Comparison of ENCODE assay signal across 1 cellular context in the genomic region with DNA sequence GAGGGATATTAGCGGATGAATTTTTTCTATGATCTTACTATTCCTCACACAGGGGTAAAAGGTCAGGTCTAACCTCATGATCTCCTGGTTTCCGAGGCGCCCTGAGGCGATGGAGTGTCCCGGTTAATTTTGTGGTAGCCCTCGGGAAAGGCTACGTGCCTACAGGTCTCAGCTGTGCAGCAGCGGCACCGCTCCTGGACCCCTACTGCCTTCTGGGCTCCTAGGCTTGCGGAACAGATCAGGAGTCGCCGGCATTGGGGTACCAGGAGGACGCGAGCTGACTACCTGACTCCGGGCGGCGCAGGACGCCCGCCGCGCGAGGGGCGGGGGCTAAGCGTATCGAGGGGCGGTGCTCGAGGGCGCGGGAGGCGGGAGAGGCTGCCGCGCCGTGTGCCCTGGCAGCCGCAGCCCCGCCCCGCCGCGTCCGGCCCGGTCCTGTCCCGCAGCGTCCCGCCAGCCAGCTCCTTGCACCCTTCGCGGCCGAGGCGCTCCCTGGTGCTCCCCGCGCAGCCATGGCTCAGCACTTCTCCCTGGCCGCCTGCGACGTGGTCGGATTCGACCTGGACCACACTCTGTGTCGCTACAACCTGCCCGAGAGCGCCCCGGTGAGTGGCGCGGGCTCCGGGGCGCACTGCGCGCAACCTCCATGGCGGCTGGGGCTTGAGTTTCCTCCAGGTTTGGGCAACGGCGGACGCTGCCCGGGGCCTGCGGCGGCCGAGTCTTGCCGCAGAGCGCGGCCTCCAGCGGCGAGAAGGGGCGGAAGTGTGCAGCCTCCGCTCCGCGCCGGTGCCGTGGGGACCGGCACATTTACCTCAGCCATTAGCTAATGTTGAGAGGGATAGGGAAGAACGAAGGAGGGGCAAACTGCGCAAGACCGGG.
TF ChIP-seq lines count a peak whose summit lies in the region.

A gene (plus strand): TSS at position 435 of the 879 bp plus-strand sequence. CDS start 78 bp downstream, at position 513.

TF ChIP-seq in HepG2, 621 proteins besides CTCF, POLR2A, EP300 and RAD21 (continued from another document and continues in another):
- TF ChIP-seq, protein P1, sequence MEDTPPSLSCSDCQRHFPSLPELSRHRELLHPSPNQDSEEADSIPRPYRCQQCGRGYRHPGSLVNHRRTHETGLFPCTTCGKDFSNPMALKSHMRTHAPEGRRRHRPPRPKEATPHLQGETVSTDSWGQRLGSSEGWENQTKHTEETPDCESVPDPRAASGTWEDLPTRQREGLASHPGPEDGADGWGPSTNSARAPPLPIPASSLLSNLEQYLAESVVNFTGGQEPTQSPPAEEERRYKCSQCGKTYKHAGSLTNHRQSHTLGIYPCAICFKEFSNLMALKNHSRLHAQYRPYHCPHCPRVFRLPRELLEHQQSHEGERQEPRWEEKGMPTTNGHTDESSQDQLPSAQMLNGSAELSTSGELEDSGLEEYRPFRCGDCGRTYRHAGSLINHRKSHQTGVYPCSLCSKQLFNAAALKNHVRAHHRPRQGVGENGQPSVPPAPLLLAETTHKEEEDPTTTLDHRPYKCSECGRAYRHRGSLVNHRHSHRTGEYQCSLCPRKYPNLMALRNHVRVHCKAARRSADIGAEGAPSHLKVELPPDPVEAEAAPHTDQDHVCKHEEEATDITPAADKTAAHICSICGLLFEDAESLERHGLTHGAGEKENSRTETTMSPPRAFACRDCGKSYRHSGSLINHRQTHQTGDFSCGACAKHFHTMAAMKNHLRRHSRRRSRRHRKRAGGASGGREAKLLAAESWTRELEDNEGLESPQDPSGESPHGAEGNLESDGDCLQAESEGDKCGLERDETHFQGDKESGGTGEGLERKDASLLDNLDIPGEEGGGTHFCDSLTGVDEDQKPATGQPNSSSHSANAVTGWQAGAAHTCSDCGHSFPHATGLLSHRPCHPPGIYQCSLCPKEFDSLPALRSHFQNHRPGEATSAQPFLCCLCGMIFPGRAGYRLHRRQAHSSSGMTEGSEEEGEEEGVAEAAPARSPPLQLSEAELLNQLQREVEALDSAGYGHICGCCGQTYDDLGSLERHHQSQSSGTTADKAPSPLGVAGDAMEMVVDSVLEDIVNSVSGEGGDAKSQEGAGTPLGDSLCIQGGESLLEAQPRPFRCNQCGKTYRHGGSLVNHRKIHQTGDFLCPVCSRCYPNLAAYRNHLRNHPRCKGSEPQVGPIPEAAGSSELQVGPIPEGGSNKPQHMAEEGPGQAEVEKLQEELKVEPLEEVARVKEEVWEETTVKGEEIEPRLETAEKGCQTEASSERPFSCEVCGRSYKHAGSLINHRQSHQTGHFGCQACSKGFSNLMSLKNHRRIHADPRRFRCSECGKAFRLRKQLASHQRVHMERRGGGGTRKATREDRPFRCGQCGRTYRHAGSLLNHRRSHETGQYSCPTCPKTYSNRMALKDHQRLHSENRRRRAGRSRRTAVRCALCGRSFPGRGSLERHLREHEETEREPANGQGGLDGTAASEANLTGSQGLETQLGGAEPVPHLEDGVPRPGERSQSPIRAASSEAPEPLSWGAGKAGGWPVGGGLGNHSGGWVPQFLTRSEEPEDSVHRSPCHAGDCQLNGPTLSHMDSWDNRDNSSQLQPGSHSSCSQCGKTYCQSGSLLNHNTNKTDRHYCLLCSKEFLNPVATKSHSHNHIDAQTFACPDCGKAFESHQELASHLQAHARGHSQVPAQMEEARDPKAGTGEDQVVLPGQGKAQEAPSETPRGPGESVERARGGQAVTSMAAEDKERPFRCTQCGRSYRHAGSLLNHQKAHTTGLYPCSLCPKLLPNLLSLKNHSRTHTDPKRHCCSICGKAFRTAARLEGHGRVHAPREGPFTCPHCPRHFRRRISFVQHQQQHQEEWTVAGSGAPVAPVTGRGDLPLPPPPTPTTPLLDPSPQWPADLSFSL (CRISPR knock-in tag; IDR thresholded peaks at IDR 0.05) = no peak
- peak; percentile 97; the same call in 1 of the 2 replicates for TF ChIP-seq ZFP90 (CRISPR knock-in tag; IDR thresholded peaks at IDR 0.05; ENCODE audit: borderline replicate concordance)
- TF ChIP-seq SOX13 (IDR thresholded peaks at IDR 0.05) = no peak; the same call in 1 of the 2 replicates
- TF ChIP-seq SOX13 (CRISPR knock-in tag; conservative IDR thresholded peaks at IDR 0.05 in 1 of 2, IDR thresholded peaks at IDR 0.05 in 1 of 2) = peak in 1 of 2 experiments; percentile 5; a peak in 1 of 4 replicates
- TF ChIP-seq HNRNPK (IDR thresholded peaks at IDR 0.05; ENCODE audit: low read depth, low read length, poor library complexity, severe bottlenecking) = peak; percentile 71
- peak; percentile 96 for TF ChIP-seq ZNF34 (CRISPR knock-in tag; IDR thresholded peaks at IDR 0.05; ENCODE audit: borderline replicate concordance)
- peak; percentile 73; the same call in 1 of the 2 replicates for TF ChIP-seq ZNF616 (CRISPR knock-in tag; IDR thresholded peaks at IDR 0.05; ENCODE audit: low read depth)
- TF ChIP-seq ZNF160 (CRISPR knock-in tag; IDR thresholded peaks at IDR 0.05) = peak; percentile 92
- peak; percentile 99 for TF ChIP-seq ZSCAN21 (CRISPR knock-in tag; IDR thresholded peaks at IDR 0.05; ENCODE audit: borderline replicate concordance)
- peak; percentile 85 for TF ChIP-seq ZNF768 (CRISPR knock-in tag; IDR thresholded peaks at IDR 0.05)
- TF ChIP-seq BRD4 (CRISPR knock-in tag; IDR thresholded peaks at IDR 0.05) = peak; percentile 96
- no peak for TF ChIP-seq ZNF207 (IDR thresholded peaks at IDR 0.05; ENCODE audit: borderline replicate concordance)
- TF ChIP-seq RFXANK (CRISPR knock-in tag; IDR thresholded peaks at IDR 0.05) = no peak
- TF ChIP-seq, protein P2, sequence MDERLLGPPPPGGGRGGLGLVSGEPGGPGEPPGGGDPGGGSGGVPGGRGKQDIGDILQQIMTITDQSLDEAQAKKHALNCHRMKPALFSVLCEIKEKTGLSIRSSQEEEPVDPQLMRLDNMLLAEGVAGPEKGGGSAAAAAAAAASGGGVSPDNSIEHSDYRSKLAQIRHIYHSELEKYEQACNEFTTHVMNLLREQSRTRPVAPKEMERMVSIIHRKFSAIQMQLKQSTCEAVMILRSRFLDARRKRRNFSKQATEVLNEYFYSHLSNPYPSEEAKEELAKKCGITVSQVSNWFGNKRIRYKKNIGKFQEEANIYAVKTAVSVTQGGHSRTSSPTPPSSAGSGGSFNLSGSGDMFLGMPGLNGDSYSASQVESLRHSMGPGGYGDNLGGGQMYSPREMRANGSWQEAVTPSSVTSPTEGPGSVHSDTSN (CRISPR knock-in tag; IDR thresholded peaks at IDR 0.05) = no peak
- no peak for TF ChIP-seq NFIC (IDR thresholded peaks at IDR 0.05; ENCODE audit: low read length)
- TF ChIP-seq GTF3A (CRISPR knock-in tag; conservative IDR thresholded peaks at IDR 0.05) = no peak
- TF ChIP-seq PHF8 (CRISPR knock-in tag; IDR thresholded peaks at IDR 0.05) = peak; percentile 99
- no peak for TF ChIP-seq STAT5B (CRISPR knock-in tag; IDR thresholded peaks at IDR 0.05)
- TF ChIP-seq KLF13 (CRISPR knock-in tag; IDR thresholded peaks at IDR 0.05) = no peak
- TF ChIP-seq, protein P3, sequence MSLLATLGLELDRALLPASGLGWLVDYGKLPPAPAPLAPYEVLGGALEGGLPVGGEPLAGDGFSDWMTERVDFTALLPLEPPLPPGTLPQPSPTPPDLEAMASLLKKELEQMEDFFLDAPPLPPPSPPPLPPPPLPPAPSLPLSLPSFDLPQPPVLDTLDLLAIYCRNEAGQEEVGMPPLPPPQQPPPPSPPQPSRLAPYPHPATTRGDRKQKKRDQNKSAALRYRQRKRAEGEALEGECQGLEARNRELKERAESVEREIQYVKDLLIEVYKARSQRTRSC (CRISPR knock-in tag; IDR thresholded peaks at IDR 0.05; ENCODE audit: low read depth) = no peak
- TF ChIP-seq, protein P4, sequence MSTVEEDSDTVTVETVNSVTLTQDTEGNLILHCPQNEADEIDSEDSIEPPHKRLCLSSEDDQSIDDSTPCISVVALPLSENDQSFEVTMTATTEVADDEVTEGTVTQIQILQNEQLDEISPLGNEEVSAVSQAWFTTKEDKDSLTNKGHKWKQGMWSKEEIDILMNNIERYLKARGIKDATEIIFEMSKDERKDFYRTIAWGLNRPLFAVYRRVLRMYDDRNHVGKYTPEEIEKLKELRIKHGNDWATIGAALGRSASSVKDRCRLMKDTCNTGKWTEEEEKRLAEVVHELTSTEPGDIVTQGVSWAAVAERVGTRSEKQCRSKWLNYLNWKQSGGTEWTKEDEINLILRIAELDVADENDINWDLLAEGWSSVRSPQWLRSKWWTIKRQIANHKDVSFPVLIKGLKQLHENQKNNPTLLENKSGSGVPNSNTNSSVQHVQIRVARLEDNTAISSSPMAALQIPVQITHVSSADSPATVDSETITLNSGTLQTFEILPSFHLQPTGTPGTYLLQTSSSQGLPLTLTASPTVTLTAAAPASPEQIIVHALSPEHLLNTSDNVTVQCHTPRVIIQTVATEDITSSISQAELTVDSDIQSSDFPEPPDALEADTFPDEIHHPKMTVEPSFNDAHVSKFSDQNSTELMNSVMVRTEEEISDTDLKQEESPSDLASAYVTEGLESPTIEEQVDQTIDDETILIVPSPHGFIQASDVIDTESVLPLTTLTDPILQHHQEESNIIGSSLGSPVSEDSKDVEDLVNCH (CRISPR knock-in tag; IDR thresholded peaks at IDR 0.05) = no peak
- TF ChIP-seq ZNF3 (CRISPR knock-in tag; IDR thresholded peaks at IDR 0.05) = no peak
- TF ChIP-seq SIN3B (IDR thresholded peaks at IDR 0.05; ENCODE audit: low read length) = no peak
- peak; percentile 88; the same call in 1 of the 2 replicates for TF ChIP-seq ZNF180 (CRISPR knock-in tag; IDR thresholded peaks at IDR 0.05; ENCODE audit: borderline replicate concordance, low read depth)
- peak; percentile 7 for TF ChIP-seq TEAD3 (CRISPR knock-in tag; optimal IDR thresholded peaks at IDR 0.05; ENCODE audit: borderline replicate concordance)
- TF ChIP-seq, protein P5, sequence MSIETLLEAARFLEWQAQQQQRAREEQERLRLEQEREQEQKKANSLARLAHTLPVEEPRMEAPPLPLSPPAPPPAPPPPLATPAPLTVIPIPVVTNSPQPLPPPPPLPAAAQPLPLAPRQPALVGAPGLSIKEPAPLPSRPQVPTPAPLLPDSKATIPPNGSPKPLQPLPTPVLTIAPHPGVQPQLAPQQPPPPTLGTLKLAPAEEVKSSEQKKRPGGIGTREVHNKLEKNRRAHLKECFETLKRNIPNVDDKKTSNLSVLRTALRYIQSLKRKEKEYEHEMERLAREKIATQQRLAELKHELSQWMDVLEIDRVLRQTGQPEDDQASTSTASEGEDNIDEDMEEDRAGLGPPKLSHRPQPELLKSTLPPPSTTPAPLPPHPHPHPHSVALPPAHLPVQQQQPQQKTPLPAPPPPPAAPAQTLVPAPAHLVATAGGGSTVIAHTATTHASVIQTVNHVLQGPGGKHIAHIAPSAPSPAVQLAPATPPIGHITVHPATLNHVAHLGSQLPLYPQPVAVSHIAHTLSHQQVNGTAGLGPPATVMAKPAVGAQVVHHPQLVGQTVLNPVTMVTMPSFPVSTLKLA (IDR thresholded peaks at IDR 0.05) = no peak
- peak; percentile 38; the same call in 1 of the 2 replicates for TF ChIP-seq ZNF543 (CRISPR knock-in tag; IDR thresholded peaks at IDR 0.05)
- TF ChIP-seq, protein P6, sequence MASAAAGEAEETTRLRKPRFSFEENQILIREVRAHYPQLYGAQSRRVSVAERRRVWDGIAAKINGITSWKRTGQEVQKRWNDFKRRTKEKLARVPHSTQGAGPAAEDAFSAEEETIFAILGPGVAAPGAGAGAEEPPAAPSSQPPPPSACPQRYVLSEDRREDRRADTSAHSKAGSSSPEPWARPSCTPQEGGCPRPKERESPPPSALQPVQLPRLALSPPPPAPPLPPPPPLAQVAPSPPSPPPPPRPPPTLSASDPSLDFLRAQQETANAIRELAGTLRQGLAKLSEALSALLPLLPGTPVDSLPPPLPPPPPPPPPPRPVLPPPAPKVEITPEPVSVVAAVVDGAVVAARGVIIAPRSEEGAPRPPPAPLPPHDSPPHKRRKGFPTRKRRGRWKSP (CRISPR knock-in tag; IDR thresholded peaks at IDR 0.05) = peak; percentile 87
- TF ChIP-seq, protein P7, sequence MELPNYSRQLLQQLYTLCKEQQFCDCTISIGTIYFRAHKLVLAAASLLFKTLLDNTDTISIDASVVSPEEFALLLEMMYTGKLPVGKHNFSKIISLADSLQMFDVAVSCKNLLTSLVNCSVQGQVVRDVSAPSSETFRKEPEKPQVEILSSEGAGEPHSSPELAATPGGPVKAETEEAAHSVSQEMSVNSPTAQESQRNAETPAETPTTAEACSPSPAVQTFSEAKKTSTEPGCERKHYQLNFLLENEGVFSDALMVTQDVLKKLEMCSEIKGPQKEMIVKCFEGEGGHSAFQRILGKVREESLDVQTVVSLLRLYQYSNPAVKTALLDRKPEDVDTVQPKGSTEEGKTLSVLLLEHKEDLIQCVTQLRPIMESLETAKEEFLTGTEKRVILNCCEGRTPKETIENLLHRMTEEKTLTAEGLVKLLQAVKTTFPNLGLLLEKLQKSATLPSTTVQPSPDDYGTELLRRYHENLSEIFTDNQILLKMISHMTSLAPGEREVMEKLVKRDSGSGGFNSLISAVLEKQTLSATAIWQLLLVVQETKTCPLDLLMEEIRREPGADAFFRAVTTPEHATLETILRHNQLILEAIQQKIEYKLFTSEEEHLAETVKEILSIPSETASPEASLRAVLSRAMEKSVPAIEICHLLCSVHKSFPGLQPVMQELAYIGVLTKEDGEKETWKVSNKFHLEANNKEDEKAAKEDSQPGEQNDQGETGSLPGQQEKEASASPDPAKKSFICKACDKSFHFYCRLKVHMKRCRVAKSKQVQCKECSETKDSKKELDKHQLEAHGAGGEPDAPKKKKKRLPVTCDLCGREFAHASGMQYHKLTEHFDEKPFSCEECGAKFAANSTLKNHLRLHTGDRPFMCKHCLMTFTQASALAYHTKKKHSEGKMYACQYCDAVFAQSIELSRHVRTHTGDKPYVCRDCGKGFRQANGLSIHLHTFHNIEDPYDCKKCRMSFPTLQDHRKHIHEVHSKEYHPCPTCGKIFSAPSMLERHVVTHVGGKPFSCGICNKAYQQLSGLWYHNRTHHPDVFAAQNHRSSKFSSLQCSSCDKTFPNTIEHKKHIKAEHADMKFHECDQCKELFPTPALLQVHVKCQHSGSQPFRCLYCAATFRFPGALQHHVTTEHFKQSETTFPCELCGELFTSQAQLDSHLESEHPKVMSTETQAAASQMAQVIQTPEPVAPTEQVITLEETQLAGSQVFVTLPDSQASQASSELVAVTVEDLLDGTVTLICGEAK (IDR thresholded peaks at IDR 0.05) = no peak
- TF ChIP-seq, protein P7 (CRISPR knock-in tag; IDR thresholded peaks at IDR 0.05) = peak; percentile 85; the same call in 1 of the 2 replicates
